Comparison of ENCODE assay signal across 16 cellular contexts in the genomic region with DNA sequence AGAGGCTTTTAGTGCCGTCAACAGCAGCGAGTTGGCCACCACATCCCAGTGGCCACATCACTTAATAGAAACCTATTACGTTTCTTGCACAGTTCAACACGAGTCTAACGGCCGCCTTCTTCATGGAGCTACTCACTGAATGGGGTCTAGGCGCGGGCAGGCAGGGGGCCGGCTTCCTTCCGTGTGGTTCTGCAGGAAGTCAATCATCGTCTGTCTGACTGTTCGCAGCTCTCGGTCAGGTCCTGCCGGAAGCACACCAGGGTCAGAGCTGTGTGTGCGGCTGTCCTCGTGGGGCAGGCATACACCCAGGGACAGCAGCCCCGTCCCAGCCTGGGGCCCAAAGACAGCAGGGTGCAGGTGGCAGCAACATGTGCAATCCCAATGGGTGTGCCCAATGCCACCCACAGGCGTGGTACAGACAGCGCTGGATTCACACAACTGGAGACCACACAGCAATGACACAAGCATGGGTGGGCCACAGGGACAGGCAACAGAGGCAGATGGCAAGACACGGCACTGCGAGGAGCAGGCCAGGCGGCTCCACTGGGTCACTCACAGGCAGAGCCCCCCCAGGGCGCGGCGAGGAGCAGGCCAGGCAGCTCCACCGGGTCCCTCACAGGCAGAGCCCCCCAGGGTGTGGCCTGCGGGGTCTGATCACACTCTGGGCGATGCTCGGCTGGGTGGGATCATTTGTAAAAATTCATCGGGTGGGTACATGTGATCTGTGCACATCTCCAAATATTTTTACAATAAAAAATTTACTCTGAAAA. TPM values are rescaled to one million over a fixed set of nuclear protein-coding genes. Genes with fewer than 3 reads are reported as not detected.
"Had no signal": no experiment of that assay in that cellular context is flagged by ENCODE, and none has a peak within 500 bp of the region (broad histone marks: within the 10 kb centered on the region; RNA-seq: fewer than 3 reads in every experiment).

No MANE protein-coding gene starts in this region.

- H3K9me3 ChIP-seq: gastrocnemius medialis, neutrophil, tibial artery had no signal

- H3K27ac Mint-ChIP-seq: activated naive CD8-positive, alpha-beta T cell had no signal

- H3K4me3 ChIP-seq: gastrocnemius medialis, skin epidermis, tibial artery had no signal

- FAIRE-seq: kidney had no signal

- ATAC-seq: activated CD4-positive, alpha-beta T cell treated with anti-CD3 and anti-CD28 coated beads for 36 hours; gastrocnemius medialis had no signal

- H3K27me3 ChIP-seq: gastrocnemius medialis, neutrophil, tibial artery had no signal

- H3K4me3 Mint-ChIP-seq: activated naive CD8-positive, alpha-beta T cell; brain; central memory CD8-positive, alpha-beta T cell had no signal

- H3K27me3 Mint-ChIP-seq: activated CD4-positive, alpha-beta T cell treated with anti-CD3 and anti-CD28 coated beads for 36 hours; activated naive CD8-positive, alpha-beta T cell; central memory CD8-positive, alpha-beta T cell had no signal

- H3K4me1 ChIP-seq: gastrocnemius medialis, tibial artery had no signal

- DNase-seq: activated CD4-positive, alpha-beta T cell treated with anti-CD3 and anti-CD28 coated beads for 36 hours; activated effector memory CD4-positive, alpha-beta T cell treated with Interleukin-2 at 50 U/mL for 16 hours; activated T-cell treated with anti-CD3 and anti-CD28 coated beads for 4 hours; amygdala; cortex of kidney; effector CD8-positive, alpha-beta T cell; gastrocnemius medialis; kidney; tibial artery had no signal

- H3K9me3 Mint-ChIP-seq: brain; central memory CD8-positive, alpha-beta T cell had no signal

- H3K27ac ChIP-seq: epithelial cell of prostate, gastrocnemius medialis, tibial artery had no signal

RNA-seq across cellular contexts. Expression of gene LHX3, which starts 19.1 kb away (rescaled TPM):
- polyA plus RNA-seq: liver had no signal
